Comparison of ENCODE assay signal across 8 cellular contexts in the genomic region with DNA sequence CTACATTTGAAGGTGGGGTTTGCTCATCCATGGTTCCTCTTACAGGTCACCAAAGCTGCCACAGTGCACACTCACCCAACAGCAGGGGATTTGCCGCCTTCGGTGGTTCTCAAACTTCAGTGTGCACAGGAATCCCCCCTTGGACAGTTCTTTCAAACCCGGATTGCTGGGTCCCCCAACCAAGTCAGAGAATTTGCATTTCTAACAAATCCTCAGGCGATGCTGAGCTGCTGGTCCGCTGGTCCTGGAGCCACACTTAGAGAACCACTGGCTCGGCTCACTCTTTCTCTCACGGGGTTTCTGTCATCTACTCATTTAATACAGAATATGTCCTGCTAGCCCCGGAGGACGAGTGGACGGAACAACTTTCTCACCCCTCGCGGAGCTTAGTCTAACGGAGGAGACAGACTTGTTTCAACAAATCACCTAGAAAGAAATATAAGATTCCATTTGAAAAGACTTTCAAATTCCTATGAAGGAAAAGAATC. TPM values are rescaled to one million over a fixed set of nuclear protein-coding genes. Genes with fewer than 3 reads are reported as not detected.
DNase-seq lines count a peak whose midpoint lies in the region; ATAC-seq and TF ChIP-seq lines count a peak whose summit lies in the region.

No MANE protein-coding gene starts in this region.

- WGBS in spleen, 5 donors, result 57 to 70% (median 59%) methylated on average over 13 of the region's 13 CpGs

- peak overlapping the region; percentile 12; the same call in 1 of the 2 replicates for H3K9ac ChIP-seq in iPS-20b (ENCODE audit: low read depth, low read length)

- H3K36me3 Mint-ChIP-seq in activated CD8-positive, alpha-beta T cell treated with anti-CD3 and anti-CD28 coated beads, Interleukin-2, amount 10 ng/mL, durations not matched to agents 7 days and 5 days (ENCODE audit: low read depth), result no peaks in the 10 kb centered on the region

- H3K9me3 Mint-ChIP-seq in activated CD8-positive, alpha-beta T cell treated with anti-CD3 and anti-CD28 coated beads, Interleukin-2, amount 10 ng/mL, durations not matched to agents 7 days and 5 days (ENCODE audit: insufficient read depth), result no peaks in the 10 kb centered on the region

- H3K4me1 ChIP-seq in HEK293 (ENCODE audit: control insufficient read depth, insufficient read depth, low read length), result peaks cover 22% of the 10 kb centered on the region
- peaks cover 31% of the 10 kb centered on the region for H3K4me1 ChIP-seq in iPS-20b (ENCODE audit: insufficient read depth, low read length)
- peaks cover 41 to 93% (median 77%) of the 10 kb centered on the region in 6 donors for H3K4me1 ChIP-seq in spleen

- no peak for TF ChIP-seq POLR2A in spleen (IDR thresholded peaks at IDR 0.05)

- H3K27ac ChIP-seq in HEK293 (ENCODE audit: extremely low read depth, low read depth, low read length) (peak overlapping the region; percentile 98; the same call in 1 of the 2 replicates), iPS-20b (ENCODE audit: low read length) (no peak overlapping the region), spleen (peak overlapping the region; percentile 96 to 100 (median 99))

- intact Hi-C loops in spleen (cut with DNase I; ENCODE audit: low total_unique reads), result no loop called here

- CTCF ChIA-PET in HEK293 (lab: Yijun Ruan, JAX), result interaction anchor here (0.5 to 5.0 kb wide), 35 partner anchors 8 to 979 kb away, joined by 3 to 57 read pairs (median 4); no protein-coding TSS in a partner anchor
- CTCF ChIA-PET in activated CD8-positive, alpha-beta T cell treated with anti-CD3 and anti-CD28 coated beads, Interleukin-2, amount 10 ng/mL, durations not matched to agents 7 days and 5 days (lab: Charles Lee), result interaction anchor here (0.7 to 12.4 kb wide), 35 partner anchors 9 to 1001 kb away, joined by 3 to 246 read pairs (median 5); a partner anchor contains a TSS

- H3K27me3 ChIP-seq in iPS-20b (ENCODE audit: insufficient read depth, low read length) (peaks cover 14% of the 10 kb centered on the region; the same call in 1 of the 2 replicates), spleen (replicated peaks in 1 of 7) (no peaks in the 10 kb centered on the region)

- H3K9me3 ChIP-seq in HEK293 (ENCODE audit: control insufficient read depth, insufficient read depth, low read depth, low read length) (no peaks in the 10 kb centered on the region), iPS-20b (ENCODE audit: insufficient read depth, low read depth, low read length) (no peaks in the 10 kb centered on the region), spleen (no peaks in the 10 kb centered on the region)

- no peaks in the 10 kb centered on the region for H3K27me3 Mint-ChIP-seq in activated CD8-positive, alpha-beta T cell treated with anti-CD3 and anti-CD28 coated beads, Interleukin-2, amount 10 ng/mL, durations not matched to agents 7 days and 5 days (ENCODE audit: low read depth)

- peak overlapping the region; percentile 66 for H3K4me3 Mint-ChIP-seq in activated CD8-positive, alpha-beta T cell treated with anti-CD3 and anti-CD28 coated beads, Interleukin-2, amount 10 ng/mL, durations not matched to agents 7 days and 5 days

- POLR2A ChIA-PET in HEK293 (lab: Yijun Ruan, JAX), result interaction anchor here (1.2 to 1.3 kb wide), 2 partner anchors 20 to 24 kb away, joined by 4 to 6 read pairs; a partner anchor contains a TSS
- POLR2A ChIA-PET in activated CD8-positive, alpha-beta T cell treated with anti-CD3 and anti-CD28 coated beads, Interleukin-2, amount 10 ng/mL, durations not matched to agents 7 days and 5 days (lab: Charles Lee), result interaction anchor here (1.0 to 12.5 kb wide), 13 partner anchors 12 to 883 kb away, joined by 3 to 314 read pairs (median 5); a partner anchor contains a TSS

- H3K4me3 ChIP-seq in HEK293 (ENCODE audit: low read depth, low read length) (no peak overlapping the region), iPS-20b (ENCODE audit: low read length) (no peak overlapping the region), spleen (peak overlapping the region in 5 of 8 donors; percentile 46 to 71 (median 47))

- ATAC-seq in activated CD8-positive, alpha-beta T cell treated with anti-CD3 and anti-CD28 coated beads, Interleukin-2, amount 10 ng/mL, durations not matched to agents 7 days and 5 days, result no peak
- ATAC-seq in HG02938 (IDR thresholded peaks at IDR 0.05; ENCODE audit: unreplicated experiment) (no peak), HG03097 (IDR thresholded peaks at IDR 0.05; ENCODE audit: low FRiP score, unreplicated experiment) (no peak)

- TF ChIP-seq CTCF in HEK293 (tag by site-specific recombination; IDR thresholded peaks at IDR 0.05) (no peak), spleen (IDR thresholded peaks at IDR 0.05 in 8 of 11, conservative IDR thresholded peaks at IDR 0.05 in 3 of 11) (peak in 5 of 11 experiments; percentile 34 to 66 (median 43))

- no peaks in the 10 kb centered on the region for H3K36me3 ChIP-seq in HEK293 (ENCODE audit: control insufficient read depth in 2 of 2, insufficient read depth in 1 of 2, low read length in 2 of 2)
- no peaks in the 10 kb centered on the region for H3K36me3 ChIP-seq in iPS-20b (ENCODE audit: insufficient read depth, low read depth, low read length)
- H3K36me3 ChIP-seq in spleen, result no peaks in the 10 kb centered on the region

- H3K27ac Mint-ChIP-seq in activated CD8-positive, alpha-beta T cell treated with anti-CD3 and anti-CD28 coated beads, Interleukin-2, amount 10 ng/mL, durations not matched to agents 7 days and 5 days, result peak overlapping the region; percentile 90

- no peak for DNase-seq in activated CD8-positive, alpha-beta T cell treated with anti-CD3 and anti-CD28 coated beads, Interleukin-2, amount 10 ng/mL, durations not matched to agents 7 days and 5 days
- DNase-seq in spleen (no peak), islet precursor cell (no peak), GF-D8 (lab: John Stamatoyannopoulos, UW) (no peak)

- H3K4me1 Mint-ChIP-seq in activated CD8-positive, alpha-beta T cell treated with anti-CD3 and anti-CD28 coated beads, Interleukin-2, amount 10 ng/mL, durations not matched to agents 7 days and 5 days (ENCODE audit: low read depth), result peaks cover 72% of the 10 kb centered on the region

TF ChIP-seq in HEK293, 187 proteins besides CTCF, POLR2A, EP300 and RAD21:
- TF ChIP-seq, protein P1, sequence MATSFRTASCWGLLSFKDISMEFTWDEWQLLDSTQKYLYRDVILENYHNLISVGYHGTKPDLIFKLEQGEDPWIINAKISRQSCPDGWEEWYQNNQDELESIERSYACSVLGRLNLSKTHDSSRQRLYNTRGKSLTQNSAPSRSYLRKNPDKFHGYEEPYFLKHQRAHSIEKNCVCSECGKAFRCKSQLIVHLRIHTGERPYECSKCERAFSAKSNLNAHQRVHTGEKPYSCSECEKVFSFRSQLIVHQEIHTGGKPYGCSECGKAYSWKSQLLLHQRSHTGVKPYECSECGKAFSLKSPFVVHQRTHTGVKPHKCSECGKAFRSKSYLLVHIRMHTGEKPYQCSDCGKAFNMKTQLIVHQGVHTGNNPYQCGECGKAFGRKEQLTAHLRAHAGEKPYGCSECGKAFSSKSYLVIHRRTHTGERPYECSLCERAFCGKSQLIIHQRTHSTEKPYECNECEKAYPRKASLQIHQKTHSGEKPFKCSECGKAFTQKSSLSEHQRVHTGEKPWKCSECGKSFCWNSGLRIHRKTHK (tag by site-specific recombination; IDR thresholded peaks at IDR 0.05), result no peak
- TF ChIP-seq ZNF335 (tag by site-specific recombination; conservative IDR thresholded peaks at IDR 0.05), result no peak
- 0 out of 2 replicates have a peak, but pooled peaks have one; percentile 2 for TF ChIP-seq ZNF629 (tag by site-specific recombination; IDR thresholded peaks at IDR 0.05)
- 0 out of 2 replicates have a peak, but pooled peaks have one; percentile 1 for TF ChIP-seq ZNF2 (tag by site-specific recombination; IDR thresholded peaks at IDR 0.05)
- TF ChIP-seq EGR2 (tag by site-specific recombination; IDR thresholded peaks at IDR 0.05; ENCODE audit: low read depth), result no peak

RNA-seq across cellular contexts. Expression of a gene that starts 24.1 kb away (rescaled TPM):
- total RNA-seq in activated CD8-positive, alpha-beta T cell treated with anti-CD3 and anti-CD28 coated beads, Interleukin-2, amount 10 ng/mL, durations not matched to agents 7 days and 5 days, result 10 to 100 TPM; 63.3 to 73.2 TPM
- total RNA-seq in spleen, result 100 to 1,000 TPM; 274 to 443 (median 324) TPM
- 100 to 1,000 TPM in 1 of 3 donors, 10 to 100 TPM in 2; 65.7 to 106 (median 92.4) TPM for polyA plus RNA-seq in spleen

Comparison
In these comparisons a context has a peak if more than half of its experiments do, and no peak if none do; other contexts are left out.
1. H3K4me3 ChIP-seq: peak in spleen (5 of 8); none in HEK293 (single experiment) and iPS-20b (single experiment).